In the genomic region with DNA sequence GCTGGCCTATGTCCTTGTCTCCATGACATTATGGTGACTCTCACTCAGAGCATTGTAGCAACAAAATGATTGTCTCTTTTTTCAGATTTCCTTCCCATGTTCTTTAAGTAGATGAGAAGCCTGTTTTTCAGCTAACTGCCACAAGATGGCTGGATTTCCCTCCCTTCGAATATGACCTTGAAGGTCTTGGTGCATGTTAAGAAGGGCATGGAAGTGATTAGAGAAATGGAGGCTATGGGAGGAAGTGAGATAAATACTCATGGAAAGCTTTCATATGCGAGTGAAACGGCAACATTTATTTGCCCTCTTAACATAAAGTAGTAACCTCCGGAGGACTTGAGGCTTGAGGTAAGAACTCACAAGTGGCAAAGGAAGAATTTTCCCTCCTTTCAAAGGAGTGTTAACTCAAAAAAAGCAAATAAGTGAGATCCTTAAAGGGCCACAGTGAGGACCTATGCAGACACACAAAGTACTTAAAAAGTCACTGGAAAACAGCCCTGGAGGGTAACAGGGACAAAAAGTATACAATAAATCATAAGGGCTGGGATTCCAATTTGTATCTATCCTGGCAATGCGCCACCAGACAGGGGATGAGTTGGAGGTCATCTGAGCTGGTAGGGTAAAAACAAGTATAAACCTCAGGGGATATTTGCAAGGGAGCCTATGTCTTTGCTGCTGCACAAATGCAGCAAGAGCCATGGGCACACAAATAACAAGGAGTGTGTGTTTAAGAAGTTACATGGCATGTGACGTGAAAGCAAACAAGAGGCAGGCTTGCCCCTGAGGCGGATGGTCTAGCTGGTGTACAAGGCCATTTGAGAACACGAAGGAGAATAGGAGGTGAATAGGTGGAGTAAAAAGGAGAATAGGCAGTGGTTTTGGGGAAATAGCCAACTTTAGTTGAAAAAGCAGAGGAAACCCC, we compare ENCODE assay signal across 32 cellular contexts.
"Had no signal": no experiment of that assay in that cellular context is flagged by ENCODE, and none has a peak within 500 bp of the region (broad histone marks: within the 10 kb centered on the region; RNA-seq: fewer than 3 reads in every experiment).

No MANE protein-coding gene starts in this region.

- H3K4me3 ChIP-seq: ascending aorta had no signal

- H3K36me3 ChIP-seq: brain microvascular endothelial cell had no signal

- H3K4me1 ChIP-seq: ascending aorta had no signal

- FAIRE-seq: colon, endometrium, endothelial cell of umbilical vein, frontal cortex had no signal

- H3K27ac Mint-ChIP-seq: activated B cell treated with CpG ODN at 0.5 μM for 24 hours; activated CD4-positive, alpha-beta memory T cell treated with anti-CD3 and anti-CD28 coated beads, Interleukin-2, amount 10 ng/mL, durations not matched to agents 7 days and 5 days; activated CD4-positive, alpha-beta T cell treated with anti-CD3 and anti-CD28 coated beads, Interleukin-2, amount 10 ng/mL, durations not matched to agents 7 days and 5 days; activated naive CD4-positive, alpha-beta T cell treated with anti-CD3 and anti-CD28 coated beads, Interleukin-2, amount 10 ng/mL, durations not matched to agents 7 days and 5 days; activated naive CD4-positive, alpha-beta T cell treated with anti-CD3 and anti-CD28 coated beads, Interleukin-2, amount 50 U/mL, for 72 hours; activated naive CD8-positive, alpha-beta T cell treated with anti-CD3 and anti-CD28 coated beads, Interleukin-2, amount 10 ng/mL, durations not matched to agents 7 days and 5 days; activated T-cell treated with anti-CD3 and anti-CD28 coated beads, Interleukin-2, amount 50 U/mL, for 24 hours; activated T-cell treated with anti-CD3 and anti-CD28 coated beads, Interleukin-2, amount 50 U/mL, for 72 hours; effector memory CD8-positive, alpha-beta T cell; T-helper 17 cell; T-helper 2 cell treated with Interferon-gamma antibody and Interleukin-4, amounts not matched to agents 5 μg/mL and 100 μg/mL, for 36 hours had no signal

- H3K9me3 Mint-ChIP-seq: effector memory CD8-positive, alpha-beta T cell had no signal

- H3K27me3 Mint-ChIP-seq: activated B cell treated with CpG ODN at 0.5 μM for 24 hours had no signal

- H3K36me3 Mint-ChIP-seq: activated naive CD8-positive, alpha-beta T cell treated with anti-CD3 and anti-CD28 coated beads, Interleukin-2, amount 10 ng/mL, durations not matched to agents 7 days and 5 days had no signal

- H3K27me3 ChIP-seq: ascending aorta, brain microvascular endothelial cell had no signal

- H3K9me3 ChIP-seq: ascending aorta had no signal

- H3K27ac ChIP-seq: ascending aorta, brain microvascular endothelial cell, WERI-Rb-1 had no signal

- H3K4me3 Mint-ChIP-seq: activated B cell treated with CpG ODN at 0.5 μM for 24 hours; activated CD4-positive, alpha-beta memory T cell treated with anti-CD3 and anti-CD28 coated beads, Interleukin-2, amount 10 ng/mL, durations not matched to agents 7 days and 5 days; activated CD4-positive, alpha-beta T cell treated with anti-CD3 and anti-CD28 coated beads, Interleukin-2, amount 10 ng/mL, durations not matched to agents 7 days and 5 days; activated naive CD4-positive, alpha-beta T cell treated with anti-CD3 and anti-CD28 coated beads, Interleukin-2, amount 10 ng/mL, durations not matched to agents 7 days and 5 days; activated naive CD8-positive, alpha-beta T cell treated with anti-CD3 and anti-CD28 coated beads, Interleukin-2, amount 10 ng/mL, durations not matched to agents 7 days and 5 days; activated T-cell treated with anti-CD3 and anti-CD28 coated beads, Interleukin-2, amount 50 U/mL, for 24 hours; activated T-cell treated with anti-CD3 and anti-CD28 coated beads, Interleukin-2, amount 50 U/mL, for 72 hours; effector memory CD8-positive, alpha-beta T cell; T-helper 17 cell; T-helper 2 cell treated with Interferon-gamma antibody and Interleukin-4, amounts not matched to agents 5 μg/mL and 100 μg/mL, for 36 hours had no signal

- DNase-seq: activated B cell treated with CpG ODN at 0.5 μM for 24 hours; activated CD4-positive, alpha-beta memory T cell treated with anti-CD3 and anti-CD28 coated beads, Interleukin-2, amount 10 ng/mL, durations not matched to agents 7 days and 5 days; activated CD4-positive, alpha-beta T cell treated with anti-CD3 and anti-CD28 coated beads, Interleukin-2, amount 10 ng/mL, durations not matched to agents 7 days and 5 days; activated CD4-positive, alpha-beta T cell treated with anti-CD3 and anti-CD28 coated beads, Interleukin-2, amount 50 U/mL, for 4 hours; activated CD8-positive, alpha-beta memory T cell treated with anti-CD3 and anti-CD28 coated beads, Interleukin-2, amount 50 U/mL, for 48 hours; activated gamma-delta T cell; activated naive CD4-positive, alpha-beta T cell; activated naive CD4-positive, alpha-beta T cell treated with anti-CD3 and anti-CD28 coated beads, Interleukin-2, amount 10 ng/mL, durations not matched to agents 7 days and 5 days; activated naive CD8-positive, alpha-beta T cell treated with anti-CD3 and anti-CD28 coated beads, Interleukin-2, amount 10 ng/mL, durations not matched to agents 7 days and 5 days; activated T-cell treated with anti-CD3 and anti-CD28 coated beads for 4 hours; activated T-cell treated with anti-CD3 and anti-CD28 coated beads, Interleukin-2, amount 50 U/mL, for 24 hours; activated T-cell treated with anti-CD3 and anti-CD28 coated beads, Interleukin-2, amount 50 U/mL, for 72 hours; brain microvascular endothelial cell; caudate nucleus; cortex of kidney; dermis blood vessel endothelial cell; effector CD4-positive, alpha-beta T cell; effector memory CD8-positive, alpha-beta T cell; foreskin fibroblast; head of caudate nucleus; T-helper 1 cell; T-helper 17 cell; T1000; WERI-Rb-1 had no signal

- ATAC-seq: activated CD4-positive, CD25-positive, alpha-beta regulatory T cell treated with anti-CD3 and anti-CD28 coated beads, Interleukin-2, amount 50 U/mL, for 24 hours; activated naive CD4-positive, alpha-beta T cell treated with anti-CD3 and anti-CD28 coated beads, Interleukin-2, amount 50 U/mL, for 72 hours; activated T-cell treated with anti-CD3 and anti-CD28 coated beads, Interleukin-2, amount 50 U/mL, for 72 hours; effector memory CD8-positive, alpha-beta T cell; T-helper 17 cell had no signal

- H3K4me1 Mint-ChIP-seq: activated B cell treated with CpG ODN at 0.5 μM for 24 hours; activated CD4-positive, alpha-beta memory T cell treated with anti-CD3 and anti-CD28 coated beads, Interleukin-2, amount 10 ng/mL, durations not matched to agents 7 days and 5 days; activated CD4-positive, alpha-beta T cell treated with anti-CD3 and anti-CD28 coated beads, Interleukin-2, amount 10 ng/mL, durations not matched to agents 7 days and 5 days; activated naive CD4-positive, alpha-beta T cell treated with anti-CD3 and anti-CD28 coated beads, Interleukin-2, amount 10 ng/mL, durations not matched to agents 7 days and 5 days; activated naive CD8-positive, alpha-beta T cell treated with anti-CD3 and anti-CD28 coated beads, Interleukin-2, amount 10 ng/mL, durations not matched to agents 7 days and 5 days; T-helper 17 cell had no signal
